9 cellular contexts compared by ENCODE assay signal in genomic region chr14:51759950-51760349, GRCh38.
"Had no signal": no experiment of that assay in that cellular context is flagged by ENCODE, and none has a peak within 500 bp of the region (broad histone marks: within the 10 kb centered on the region; RNA-seq: fewer than 3 reads in every experiment).

No MANE protein-coding gene starts in this region.

- H3K9me3 ChIP-seq: HAP-1 had no signal

- ATAC-seq: GM23338, HCT116 had no signal

- H3K27ac Mint-ChIP-seq: GM23338, H9, HFFc6 had no signal

- H3K4me1 Mint-ChIP-seq: GM23338, H9 had no signal

- H3K9me3 Mint-ChIP-seq: GM23338, H9, HFFc6 had no signal

- H3K4me2 ChIP-seq: GM23338 had no signal

- H3K27ac ChIP-seq: GM23248 had no signal

- H3K4me1 ChIP-seq: HAP-1 had no signal

- H3K36me3 ChIP-seq: HAP-1 had no signal

- H3K9ac ChIP-seq: GM23248 had no signal

- DNase-seq: GM23248, GOT3, H7, H9, HCEC 1CT, HFFc6 had no signal

- H2AFZ ChIP-seq: GM23248, GM23338 had no signal

- H3K4me3 Mint-ChIP-seq: GM23338, H9, HFFc6 had no signal

- H3K4me3 ChIP-seq: GM23248, GM23338, HAP-1 had no signal
